Comparison of ENCODE assay signal across 8 cellular contexts in the genomic region with DNA sequence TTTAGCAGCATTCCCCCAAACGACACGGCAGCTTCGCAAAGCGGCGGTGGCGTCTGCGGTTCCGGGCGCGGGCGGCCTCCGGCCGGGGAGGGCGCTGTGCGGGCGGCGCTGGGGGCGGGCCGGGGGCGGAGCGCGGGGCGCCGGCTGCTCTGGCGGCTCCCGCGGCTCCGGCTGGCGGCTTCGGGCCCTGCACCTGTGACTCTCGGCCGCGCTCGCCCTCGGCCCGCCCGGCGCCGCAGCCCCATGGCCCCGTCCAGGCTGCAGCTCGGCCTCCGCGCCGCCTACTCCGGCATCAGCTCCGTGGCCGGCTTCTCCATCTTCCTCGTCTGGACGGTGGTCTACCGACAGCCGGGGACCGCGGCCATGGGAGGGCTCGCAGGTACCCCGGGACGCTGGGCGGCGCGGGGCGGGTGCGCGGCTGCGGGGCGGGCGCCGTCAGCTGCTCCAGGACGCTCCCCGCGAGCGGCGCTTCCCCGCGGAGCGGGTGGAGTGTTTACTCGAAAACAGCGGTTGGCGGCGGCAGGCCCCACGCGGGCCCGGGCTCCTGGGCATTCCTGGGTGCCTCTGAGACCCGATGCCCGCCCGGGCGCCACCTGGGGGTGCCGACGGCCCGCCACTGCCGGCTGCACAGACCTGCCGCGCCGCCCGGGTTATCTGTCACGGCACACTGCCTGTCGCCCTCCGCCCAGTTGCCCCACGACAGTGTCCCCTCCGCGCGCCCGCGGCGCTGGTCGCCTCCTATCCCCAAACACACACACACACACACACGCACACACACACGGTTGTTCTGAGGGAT. TPM values are rescaled to one million over a fixed set of nuclear protein-coding genes. Genes with fewer than 3 reads are reported as not detected.
DNase-seq lines count a peak whose midpoint lies in the region; ATAC-seq, FAIRE-seq and TF ChIP-seq lines count a peak whose summit lies in the region.

SLC48A1 (plus strand) TSS at position 177 of the 796 bp plus-strand sequence; CDS start at position 244, 67 bp downstream.

- no peak within 1 kb of the TSS for H2AFZ ChIP-seq in HepG2 (ENCODE audit: low read length)

- ATAC-seq in HG02642 (IDR thresholded peaks at IDR 0.05; ENCODE audit: poor library complexity, unreplicated experiment) (peak; percentile 87), HepG2 (peak; percentile 90)

- intact Hi-C loops in colonic mucosa (cut with DNase I) (no loop called here), HepG2 (cut with micrococcal nuclease; ENCODE audit: unreplicated experiment) (no loop called here)

- H4K20me1 ChIP-seq in HepG2 (ENCODE audit: insufficient read depth, low read length), result no peaks in the 10 kb centered on the region

- no peaks in the 10 kb centered on the region for H3K79me2 ChIP-seq in HepG2 (ENCODE audit: insufficient read depth, low read length)

- H3K27me3 ChIP-seq in colonic mucosa (no peaks in the 10 kb centered on the region), HepG2 (ENCODE audit: control insufficient read depth in 1 of 2, insufficient read depth in 2 of 2, low read length in 2 of 2) (peaks cover 3 to 8% of the 10 kb centered on the region in 2 experiments; a peak in 2 of 5 replicates)

- TF ChIP-seq EP300 in HepG2 (IDR thresholded peaks at IDR 0.05; ENCODE audit: low read depth in 2 of 2, low read length in 2 of 2), result no peak
- TF ChIP-seq EP300 in HepG2 (CRISPR knock-in tag; IDR thresholded peaks at IDR 0.05; ENCODE audit: borderline replicate concordance), result no peak

- peak within 1 kb of the TSS; percentile 96 for H3K4me2 ChIP-seq in HepG2 (ENCODE audit: low read depth, low read length)

- H3K27ac ChIP-seq in colonic mucosa (peak within 1 kb of the TSS; percentile 75), HepG2 (ENCODE audit: extremely low read length, insufficient read depth, low read length) (no peak within 1 kb of the TSS)

- H3K4me3 ChIP-seq in colonic mucosa, result peak within 1 kb of the TSS; percentile 97
- H3K4me3 ChIP-seq in HepG2 (replicated peaks in 1 of 3; ENCODE audit: insufficient read depth in 1 of 3, low read depth in 2 of 3, low read length in 3 of 3), result peak within 1 kb of the TSS; percentile 71 to 81 (median 76)

- in situ Hi-C loops in HepG2 (cut with HindIII; ENCODE audit: extremely low pct_ligation_motif_present, low pct_unique_long_range_greater_than_20kb), result no loop called here

- CTCF ChIA-PET in HepG2 (lab: Yijun Ruan, JAX; ENCODE audit: low intra/inter-chr PET ratio, low total read pairs), result interaction anchor here (1.1 kb wide), 1 partner anchor 56 kb away, joined by 4 read pairs; no protein-coding TSS in a partner anchor

- H3K9me3 ChIP-seq in colonic mucosa, result no peaks in the 10 kb centered on the region
- no peaks in the 10 kb centered on the region for H3K9me3 ChIP-seq in HepG2 (ENCODE audit: low read length)

- TF ChIP-seq RAD21 in HepG2 (CRISPR knock-in tag; IDR thresholded peaks at IDR 0.05), result 0 out of 2 replicates have a peak, but pooled peaks have one; percentile 22

- POLR2A ChIA-PET in HepG2 (lab: Yijun Ruan, JAX), result interaction anchor here (1.0 to 1.6 kb wide), 2 partner anchors 15 to 48 kb away, joined by 3 to 6 read pairs; partner anchors contain the start of gene RAPGEF3

- TF ChIP-seq CTCF in colonic mucosa (IDR thresholded peaks at IDR 0.05) (peak; percentile 17), HepG2 (CRISPR knock-in tag; IDR thresholded peaks at IDR 0.05) (peak; percentile 52)

- no peaks in the 10 kb centered on the region for H3K4me1 ChIP-seq in colonic mucosa
- peaks cover 63% of the 10 kb centered on the region for H3K4me1 ChIP-seq in HepG2 (ENCODE audit: insufficient read depth, low read length)

- DNase-seq in NCI-H2029 (lab: John Stamatoyannopoulos, UW) (peak; percentile 33), NCI-H2029 treated with DMSO at 0.1 percent for 48 hours (lab: John Stamatoyannopoulos, UW) (no peak), NCI-H146 treated with DMSO at 0.1 percent for 48 hours (lab: John Stamatoyannopoulos, UW; ENCODE audit: unreplicated experiment) (peak; percentile 65), colonic mucosa (peak; percentile 76), HepG2 (ENCODE audit: low spot score) (peak; percentile 30)
- peak; percentile 45 to 53 for DNase-seq in activated CD4-positive, alpha-beta T cell treated with anti-CD3 and anti-CD28 coated beads for 24 hours (ENCODE audit: low read depth in 2 of 2)
- peak; percentile 53 to 70 for DNase-seq in stimulated activated CD4-positive, alpha-beta T cell treated with anti-CD3 and anti-CD28 coated beads, Interleukin-2, amount 100 ng/mL, for 48 hours

- no peaks in the 10 kb centered on the region for H3K36me3 ChIP-seq in colonic mucosa
- H3K36me3 ChIP-seq in HepG2 (replicated peaks in 1 of 2; ENCODE audit: control insufficient read depth in 1 of 2, insufficient read depth in 2 of 2, low read length in 2 of 2), result no peaks in the 10 kb centered on the region

- BruUV-seq in HepG2 (replicated peaks; lab: Mats Ljungman, UMichigan), result no TSS peak

- H3K9ac ChIP-seq in colonic mucosa (ENCODE audit: low read depth in 2 of 2, low read length in 2 of 2) (peak within 1 kb of the TSS; percentile 73 to 92), HepG2 (ENCODE audit: insufficient read depth, low read depth, low read length) (peak within 1 kb of the TSS; percentile 75)

- FAIRE-seq in HepG2 (lab: Jason Lieb, UNC), result no peak

- peak; percentile 18 to 55; a peak in 1 of 4 replicates for TF ChIP-seq POLR2A in HepG2 (IDR thresholded peaks at IDR 0.05; ENCODE audit: insufficient read depth in 1 of 2, low read depth in 2 of 2, low read length in 2 of 2)

- 0% methylated on average over 12 of the region's 106 CpGs for WGBS in HepG2 (ENCODE audit: low lambda C conversion rate)

TF ChIP-seq in HepG2, 621 proteins besides CTCF, POLR2A, EP300 and RAD21 (continues in another document):
- 0 out of 2 replicates have a peak, but pooled peaks have one; percentile 4 for TF ChIP-seq IRF9 (CRISPR knock-in tag; IDR thresholded peaks at IDR 0.05; ENCODE audit: borderline replicate concordance)

RNA-seq across cellular contexts. Expression of gene SLC48A1, which starts in this region (rescaled TPM):
- 10 to 100 TPM; 12.2 to 17.9 TPM for total RNA-seq in colonic mucosa
- total RNA-seq in HepG2 (2016; rRNA removed; fragmentation: Illumina TruSeq; extraction: Trizol), result 2.6 and 3.7 TPM in 2 replicates
- total RNA-seq in HepG2 (2016; cell fraction: cytosol; rRNA removed; fragmentation: Illumina TruSeq; extraction: Trizol; ENCODE audit: low read depth), result 2.3 and 3.1 TPM in 2 replicates
- 2.3 and 3.4 TPM in 2 replicates for total RNA-seq in HepG2 (2016; cell fraction: insoluble cytoplasmic fraction; rRNA removed; fragmentation: Illumina TruSeq; extraction: Trizol)
- 5.0 and 6.3 TPM in 2 replicates for total RNA-seq in HepG2 (2016; cell fraction: membrane; rRNA removed; fragmentation: Illumina TruSeq; extraction: Trizol)
- total RNA-seq in HepG2 (2016; cell fraction: nucleus; rRNA removed; fragmentation: Illumina TruSeq; extraction: Trizol), result 2.5 and 2.6 TPM in 2 replicates
- 2.2 and 3.1 TPM in 2 replicates for polyA plus RNA-seq in HepG2 (2011; rRNA removed)
- polyA plus RNA-seq in HepG2 (2011; cell fraction: cytosol; rRNA removed), result 2.4 and 2.6 TPM in 2 replicates
- 3.1 and 4.1 TPM in 2 replicates for polyA plus RNA-seq in HepG2 (2011; cell fraction: nucleus; rRNA removed)
- 2.1 and 3.5 TPM in 2 replicates for polyA plus RNA-seq in HepG2 (2012)
- 3.8 and 3.9 TPM in 2 replicates for polyA plus RNA-seq in HepG2 (2016; cell fraction: cytosol; fragmentation: Illumina TruSeq; extraction: Trizol; ENCODE audit: low read depth)
- polyA plus RNA-seq in HepG2 (2016; cell fraction: insoluble cytoplasmic fraction; fragmentation: Illumina TruSeq; extraction: Trizol; ENCODE audit: low read depth), result 2.6 and 3.2 TPM in 2 replicates
- 6.3 and 6.9 TPM in 2 replicates for polyA plus RNA-seq in HepG2 (2016; cell fraction: membrane; fragmentation: Illumina TruSeq; extraction: Trizol; ENCODE audit: low read depth)
- 5.6 and 6.3 TPM in 2 replicates for polyA plus RNA-seq in HepG2 (2016; cell fraction: nucleus; fragmentation: Illumina TruSeq; extraction: Trizol; ENCODE audit: insufficient read depth, low read depth)
- 5.7 and 45.5 TPM in 2 replicates for polyA minus RNA-seq in HepG2 (2011; rRNA and poly(A)+ RNA removed; ENCODE audit: low replicate concordance)
- polyA minus RNA-seq in HepG2 (2011; cell fraction: cytosol; rRNA and poly(A)+ RNA removed), result 1.5 and 2.1 TPM in 2 replicates
- 1.7 and 2.8 TPM in 2 replicates for polyA minus RNA-seq in HepG2 (2011; cell fraction: nucleus; rRNA and poly(A)+ RNA removed)
